1 cellular context compared by ENCODE assay signal in genomic region chr1:248838357-248839167, GRCh38.
TF ChIP-seq lines count a peak whose summit lies in the region.

No MANE protein-coding gene starts in this region.

TF ChIP-seq in K562, 482 proteins besides CTCF, POLR2A, EP300 and RAD21 (continued from another document and continues in another):
- TF ChIP-seq, protein P1, sequence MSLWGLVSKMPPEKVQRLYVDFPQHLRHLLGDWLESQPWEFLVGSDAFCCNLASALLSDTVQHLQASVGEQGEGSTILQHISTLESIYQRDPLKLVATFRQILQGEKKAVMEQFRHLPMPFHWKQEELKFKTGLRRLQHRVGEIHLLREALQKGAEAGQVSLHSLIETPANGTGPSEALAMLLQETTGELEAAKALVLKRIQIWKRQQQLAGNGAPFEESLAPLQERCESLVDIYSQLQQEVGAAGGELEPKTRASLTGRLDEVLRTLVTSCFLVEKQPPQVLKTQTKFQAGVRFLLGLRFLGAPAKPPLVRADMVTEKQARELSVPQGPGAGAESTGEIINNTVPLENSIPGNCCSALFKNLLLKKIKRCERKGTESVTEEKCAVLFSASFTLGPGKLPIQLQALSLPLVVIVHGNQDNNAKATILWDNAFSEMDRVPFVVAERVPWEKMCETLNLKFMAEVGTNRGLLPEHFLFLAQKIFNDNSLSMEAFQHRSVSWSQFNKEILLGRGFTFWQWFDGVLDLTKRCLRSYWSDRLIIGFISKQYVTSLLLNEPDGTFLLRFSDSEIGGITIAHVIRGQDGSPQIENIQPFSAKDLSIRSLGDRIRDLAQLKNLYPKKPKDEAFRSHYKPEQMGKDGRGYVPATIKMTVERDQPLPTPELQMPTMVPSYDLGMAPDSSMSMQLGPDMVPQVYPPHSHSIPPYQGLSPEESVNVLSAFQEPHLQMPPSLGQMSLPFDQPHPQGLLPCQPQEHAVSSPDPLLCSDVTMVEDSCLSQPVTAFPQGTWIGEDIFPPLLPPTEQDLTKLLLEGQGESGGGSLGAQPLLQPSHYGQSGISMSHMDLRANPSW (CRISPR knock-in tag; IDR thresholded peaks at IDR 0.05): peak; percentile 62; the same call in 1 of the 2 replicates
- TF ChIP-seq, protein P2, sequence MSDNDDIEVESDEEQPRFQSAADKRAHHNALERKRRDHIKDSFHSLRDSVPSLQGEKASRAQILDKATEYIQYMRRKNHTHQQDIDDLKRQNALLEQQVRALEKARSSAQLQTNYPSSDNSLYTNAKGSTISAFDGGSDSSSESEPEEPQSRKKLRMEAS (CRISPR knock-in tag; IDR thresholded peaks at IDR 0.05): peak; percentile 79
- TF ChIP-seq NFIC (IDR thresholded peaks at IDR 0.05): 0 out of 2 replicates have a peak, but pooled peaks have one; percentile 30
- peak; percentile 49; the same call in 1 of the 2 replicates for TF ChIP-seq DMBX1 (CRISPR knock-in tag; IDR thresholded peaks at IDR 0.05; ENCODE audit: borderline replicate concordance)
- peak; percentile 73 for TF ChIP-seq MGA (IDR thresholded peaks at IDR 0.05)
- peak; percentile 49; the same call in 1 of the 2 replicates for TF ChIP-seq SMAD4 (CRISPR knock-in tag; conservative IDR thresholded peaks at IDR 0.05)
- peak; percentile 89 for TF ChIP-seq ATF7 (IDR thresholded peaks at IDR 0.05)
- TF ChIP-seq TAF7 (tag; IDR thresholded peaks at IDR 0.05): peak; percentile 96
- no peak for TF ChIP-seq ZNF707 (CRISPR knock-in tag; conservative IDR thresholded peaks at IDR 0.05)
- peak; percentile 69 for TF ChIP-seq NEUROD1 (IDR thresholded peaks at IDR 0.05; ENCODE audit: borderline replicate concordance, low read depth, low read length, partially characterized antibody)
- TF ChIP-seq NFRKB (IDR thresholded peaks at IDR 0.05; ENCODE audit: low read depth): peak; percentile 68
- peak; percentile 87 for TF ChIP-seq PRPF4 (IDR thresholded peaks at IDR 0.05; ENCODE audit: insufficient read depth, low read depth, low read length, poor library complexity, severe bottlenecking)
- TF ChIP-seq, protein P3, sequence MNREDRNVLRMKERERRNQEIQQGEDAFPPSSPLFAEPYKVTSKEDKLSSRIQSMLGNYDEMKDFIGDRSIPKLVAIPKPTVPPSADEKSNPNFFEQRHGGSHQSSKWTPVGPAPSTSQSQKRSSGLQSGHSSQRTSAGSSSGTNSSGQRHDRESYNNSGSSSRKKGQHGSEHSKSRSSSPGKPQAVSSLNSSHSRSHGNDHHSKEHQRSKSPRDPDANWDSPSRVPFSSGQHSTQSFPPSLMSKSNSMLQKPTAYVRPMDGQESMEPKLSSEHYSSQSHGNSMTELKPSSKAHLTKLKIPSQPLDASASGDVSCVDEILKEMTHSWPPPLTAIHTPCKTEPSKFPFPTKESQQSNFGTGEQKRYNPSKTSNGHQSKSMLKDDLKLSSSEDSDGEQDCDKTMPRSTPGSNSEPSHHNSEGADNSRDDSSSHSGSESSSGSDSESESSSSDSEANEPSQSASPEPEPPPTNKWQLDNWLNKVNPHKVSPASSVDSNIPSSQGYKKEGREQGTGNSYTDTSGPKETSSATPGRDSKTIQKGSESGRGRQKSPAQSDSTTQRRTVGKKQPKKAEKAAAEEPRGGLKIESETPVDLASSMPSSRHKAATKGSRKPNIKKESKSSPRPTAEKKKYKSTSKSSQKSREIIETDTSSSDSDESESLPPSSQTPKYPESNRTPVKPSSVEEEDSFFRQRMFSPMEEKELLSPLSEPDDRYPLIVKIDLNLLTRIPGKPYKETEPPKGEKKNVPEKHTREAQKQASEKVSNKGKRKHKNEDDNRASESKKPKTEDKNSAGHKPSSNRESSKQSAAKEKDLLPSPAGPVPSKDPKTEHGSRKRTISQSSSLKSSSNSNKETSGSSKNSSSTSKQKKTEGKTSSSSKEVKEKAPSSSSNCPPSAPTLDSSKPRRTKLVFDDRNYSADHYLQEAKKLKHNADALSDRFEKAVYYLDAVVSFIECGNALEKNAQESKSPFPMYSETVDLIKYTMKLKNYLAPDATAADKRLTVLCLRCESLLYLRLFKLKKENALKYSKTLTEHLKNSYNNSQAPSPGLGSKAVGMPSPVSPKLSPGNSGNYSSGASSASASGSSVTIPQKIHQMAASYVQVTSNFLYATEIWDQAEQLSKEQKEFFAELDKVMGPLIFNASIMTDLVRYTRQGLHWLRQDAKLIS (CRISPR knock-in tag; IDR thresholded peaks at IDR 0.05): peak; percentile 87; the same call in 1 of the 2 replicates
- TF ChIP-seq ZNF668 (CRISPR knock-in tag; IDR thresholded peaks at IDR 0.05): no peak
- no peak for TF ChIP-seq EGR1 (conservative IDR thresholded peaks at IDR 0.05)
- no peak for TF ChIP-seq ERF (CRISPR knock-in tag; IDR thresholded peaks at IDR 0.05)
- peak; percentile 81 for TF ChIP-seq GABPB1 (CRISPR knock-in tag; IDR thresholded peaks at IDR 0.05)
- TF ChIP-seq ZNF449 (CRISPR knock-in tag; IDR thresholded peaks at IDR 0.05): no peak
- TF ChIP-seq, protein P4, sequence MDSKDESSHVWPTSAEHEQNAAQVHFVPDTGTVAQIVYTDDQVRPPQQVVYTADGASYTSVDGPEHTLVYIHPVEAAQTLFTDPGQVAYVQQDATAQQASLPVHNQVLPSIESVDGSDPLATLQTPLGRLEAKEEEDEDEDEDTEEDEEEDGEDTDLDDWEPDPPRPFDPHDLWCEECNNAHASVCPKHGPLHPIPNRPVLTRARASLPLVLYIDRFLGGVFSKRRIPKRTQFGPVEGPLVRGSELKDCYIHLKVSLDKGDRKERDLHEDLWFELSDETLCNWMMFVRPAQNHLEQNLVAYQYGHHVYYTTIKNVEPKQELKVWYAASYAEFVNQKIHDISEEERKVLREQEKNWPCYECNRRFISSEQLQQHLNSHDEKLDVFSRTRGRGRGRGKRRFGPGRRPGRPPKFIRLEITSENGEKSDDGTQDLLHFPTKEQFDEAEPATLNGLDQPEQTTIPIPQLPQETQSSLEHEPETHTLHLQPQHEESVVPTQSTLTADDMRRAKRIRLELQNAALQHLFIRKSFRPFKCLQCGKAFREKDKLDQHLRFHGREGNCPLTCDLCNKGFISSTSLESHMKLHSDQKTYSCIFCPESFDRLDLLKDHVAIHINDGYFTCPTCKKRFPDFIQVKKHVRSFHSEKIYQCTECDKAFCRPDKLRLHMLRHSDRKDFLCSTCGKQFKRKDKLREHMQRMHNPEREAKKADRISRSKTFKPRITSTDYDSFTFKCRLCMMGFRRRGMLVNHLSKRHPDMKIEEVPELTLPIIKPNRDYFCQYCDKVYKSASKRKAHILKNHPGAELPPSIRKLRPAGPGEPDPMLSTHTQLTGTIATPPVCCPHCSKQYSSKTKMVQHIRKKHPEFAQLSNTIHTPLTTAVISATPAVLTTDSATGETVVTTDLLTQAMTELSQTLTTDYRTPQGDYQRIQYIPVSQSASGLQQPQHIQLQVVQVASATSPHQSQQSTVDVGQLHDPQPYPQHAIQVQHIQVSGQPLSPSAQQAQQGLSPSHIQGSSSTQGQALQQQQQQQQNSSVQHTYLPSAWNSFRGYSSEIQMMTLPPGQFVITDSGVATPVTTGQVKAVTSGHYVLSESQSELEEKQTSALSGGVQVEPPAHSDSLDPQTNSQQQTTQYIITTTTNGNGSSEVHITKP (IDR thresholded peaks at IDR 0.05; ENCODE audit: partially characterized antibody): no peak
- TF ChIP-seq PHF20 (IDR thresholded peaks at IDR 0.05; ENCODE audit: partially characterized antibody): peak; percentile 65
- no peak for TF ChIP-seq ZNF507 (tag; conservative IDR thresholded peaks at IDR 0.05)
- peak; percentile 65 for TF ChIP-seq SMAD1 (IDR thresholded peaks at IDR 0.05; ENCODE audit: low read depth, low read length, partially characterized antibody)
- TF ChIP-seq POLR2B (IDR thresholded peaks at IDR 0.05; ENCODE audit: low read depth, partially characterized antibody): peak; percentile 90
- no peak for TF ChIP-seq ASH1L (IDR thresholded peaks at IDR 0.05; ENCODE audit: borderline replicate concordance, low read depth, partially characterized antibody)
- no peak for TF ChIP-seq RBM22 (IDR thresholded peaks at IDR 0.05; ENCODE audit: low read depth, low read length, poor library complexity, severe bottlenecking)
- TF ChIP-seq, protein P5, sequence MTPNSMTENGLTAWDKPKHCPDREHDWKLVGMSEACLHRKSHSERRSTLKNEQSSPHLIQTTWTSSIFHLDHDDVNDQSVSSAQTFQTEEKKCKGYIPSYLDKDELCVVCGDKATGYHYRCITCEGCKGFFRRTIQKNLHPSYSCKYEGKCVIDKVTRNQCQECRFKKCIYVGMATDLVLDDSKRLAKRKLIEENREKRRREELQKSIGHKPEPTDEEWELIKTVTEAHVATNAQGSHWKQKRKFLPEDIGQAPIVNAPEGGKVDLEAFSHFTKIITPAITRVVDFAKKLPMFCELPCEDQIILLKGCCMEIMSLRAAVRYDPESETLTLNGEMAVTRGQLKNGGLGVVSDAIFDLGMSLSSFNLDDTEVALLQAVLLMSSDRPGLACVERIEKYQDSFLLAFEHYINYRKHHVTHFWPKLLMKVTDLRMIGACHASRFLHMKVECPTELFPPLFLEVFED (CRISPR knock-in tag; conservative IDR thresholded peaks at IDR 0.05): peak; percentile 87
- TF ChIP-seq, protein P6, sequence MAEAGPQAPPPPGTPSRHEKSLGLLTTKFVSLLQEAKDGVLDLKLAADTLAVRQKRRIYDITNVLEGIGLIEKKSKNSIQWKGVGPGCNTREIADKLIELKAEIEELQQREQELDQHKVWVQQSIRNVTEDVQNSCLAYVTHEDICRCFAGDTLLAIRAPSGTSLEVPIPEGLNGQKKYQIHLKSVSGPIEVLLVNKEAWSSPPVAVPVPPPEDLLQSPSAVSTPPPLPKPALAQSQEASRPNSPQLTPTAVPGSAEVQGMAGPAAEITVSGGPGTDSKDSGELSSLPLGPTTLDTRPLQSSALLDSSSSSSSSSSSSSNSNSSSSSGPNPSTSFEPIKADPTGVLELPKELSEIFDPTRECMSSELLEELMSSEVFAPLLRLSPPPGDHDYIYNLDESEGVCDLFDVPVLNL (CRISPR knock-in tag; IDR thresholded peaks at IDR 0.05; ENCODE audit: low read depth): peak; percentile 55; the same call in 1 of the 2 replicates
